ENCODE assay signal across 8 cellular contexts in genomic region chr15:29103825-29104565, GRCh38.
A peak's percentile ranks its signal among the peaks of the same experiment; 100 is the strongest.
DNase-seq lines count a peak whose midpoint lies in the region; ATAC-seq and TF ChIP-seq lines count a peak whose summit lies in the region.

No MANE protein-coding gene starts in this region.

- H3K4me3 Mint-ChIP-seq in activated naive CD4-positive, alpha-beta T cell treated with anti-CD3 and anti-CD28 coated beads, Interleukin-2, amount 10 ng/mL, durations not matched to agents 7 days and 5 days = no peak overlapping the region
- H3K4me3 Mint-ChIP-seq in progenitor cell of endocrine pancreas (ENCODE audit: low read depth) = no peak overlapping the region

- no peak overlapping the region for H3K27ac ChIP-seq in AG04450 (ENCODE audit: low read depth, low read length)
- H3K27ac ChIP-seq in cardiac muscle cell = no peak overlapping the region
- H3K27ac ChIP-seq in aorta (ENCODE audit: low read depth in 1 of 2, low read length in 2 of 2) = no peak overlapping the region

- H3K9me3 ChIP-seq in AG04450 (ENCODE audit: control insufficient read depth, insufficient read depth, low read length) = no peaks in the 10 kb centered on the region; the same call in 1 of the 2 replicates
- H3K9me3 ChIP-seq in NT2/D1 (ENCODE audit: insufficient read depth, low read length) = no peaks in the 10 kb centered on the region
- no peaks in the 10 kb centered on the region for H3K9me3 ChIP-seq in cardiac muscle cell (ENCODE audit: low read depth)
- no peaks in the 10 kb centered on the region for H3K9me3 ChIP-seq in aorta (ENCODE audit: control insufficient read depth, low read length)

- no peak overlapping the region for H3K27ac Mint-ChIP-seq in activated naive CD4-positive, alpha-beta T cell treated with anti-CD3 and anti-CD28 coated beads, Interleukin-2, amount 10 ng/mL, durations not matched to agents 7 days and 5 days
- H3K27ac Mint-ChIP-seq in progenitor cell of endocrine pancreas = peak overlapping the region; percentile 37

- peak overlapping the region; percentile 43 for H3K4me3 ChIP-seq in AG04450 (ENCODE audit: low read depth, low read length)
- H3K4me3 ChIP-seq in NT2/D1 (ENCODE audit: insufficient read length, low read depth) = no peak overlapping the region
- H3K4me3 ChIP-seq in cardiac muscle cell = no peak overlapping the region
- H3K4me3 ChIP-seq in aorta (ENCODE audit: low read length in 2 of 2) = peak overlapping the region in 1 of 2 donors; percentile 16

- H3K4me1 Mint-ChIP-seq in activated naive CD4-positive, alpha-beta T cell treated with anti-CD3 and anti-CD28 coated beads, Interleukin-2, amount 10 ng/mL, durations not matched to agents 7 days and 5 days = peaks cover 3% of the 10 kb centered on the region
- no peaks in the 10 kb centered on the region for H3K4me1 Mint-ChIP-seq in progenitor cell of endocrine pancreas (ENCODE audit: low read depth)

- H3K9me3 Mint-ChIP-seq in activated naive CD4-positive, alpha-beta T cell treated with anti-CD3 and anti-CD28 coated beads, Interleukin-2, amount 10 ng/mL, durations not matched to agents 7 days and 5 days = no peaks in the 10 kb centered on the region
- H3K9me3 Mint-ChIP-seq in progenitor cell of endocrine pancreas (ENCODE audit: low read depth) = no peaks in the 10 kb centered on the region

- TF ChIP-seq CTCF in AG04450 (IDR thresholded peaks at IDR 0.05; ENCODE audit: low read depth, low read length) (peak; percentile 86), cardiac muscle cell (IDR thresholded peaks at IDR 0.05; ENCODE audit: low read depth, low read length) (peak; percentile 96), progenitor cell of endocrine pancreas (IDR thresholded peaks at IDR 0.05; ENCODE audit: unreplicated experiment) (peak; percentile 96)

- DNase-seq in AG04450 (ENCODE audit: low read depth, low spot score) (peak; percentile 49), NT2/D1 (ENCODE audit: low read depth, low spot score) (peak; percentile 60), cardiac muscle cell (ENCODE audit: low read depth in 1 of 2, low spot score in 1 of 2) (peak; percentile 87 to 92), progenitor cell of endocrine pancreas (ENCODE audit: low spot score, unreplicated experiment) (peak; percentile 85), aorta (peak; percentile 81 to 91)
- peak; percentile 61 for DNase-seq in activated naive CD4-positive, alpha-beta T cell treated with anti-CD3 and anti-CD28 coated beads, Interleukin-2, amount 10 ng/mL, durations not matched to agents 7 days and 5 days

- CTCF ChIA-PET in AG04450 (lab: Charles Lee) = interaction anchor here (0.6 to 4.6 kb wide), 23 partner anchors 8 to 1217 kb away, joined by 3 to 62 read pairs (median 4); no protein-coding TSS in a partner anchor
- CTCF ChIA-PET in activated naive CD4-positive, alpha-beta T cell treated with anti-CD3 and anti-CD28 coated beads, Interleukin-2, amount 10 ng/mL, durations not matched to agents 7 days and 5 days (lab: Charles Lee) = interaction anchor here (0.6 to 3.0 kb wide), 5 partner anchors 12 to 125 kb away, joined by 3 to 44 read pairs (median 3); no protein-coding TSS in a partner anchor

- 25 to 29% methylated on average over 41 to 47 of the region's 47 CpGs for WGBS in aorta, 2 donors

- H3K4me1 ChIP-seq in NT2/D1 (ENCODE audit: insufficient read depth, insufficient read length) = peaks cover 15% of the 10 kb centered on the region
- no peaks in the 10 kb centered on the region for H3K4me1 ChIP-seq in cardiac muscle cell (ENCODE audit: low read depth)
- no peaks in the 10 kb centered on the region for H3K4me1 ChIP-seq in aorta (ENCODE audit: control insufficient read depth in 1 of 2, insufficient read depth in 2 of 2, low read length in 2 of 2)

- H3K27me3 Mint-ChIP-seq in activated naive CD4-positive, alpha-beta T cell treated with anti-CD3 and anti-CD28 coated beads, Interleukin-2, amount 10 ng/mL, durations not matched to agents 7 days and 5 days = no peaks in the 10 kb centered on the region
- no peaks in the 10 kb centered on the region for H3K27me3 Mint-ChIP-seq in progenitor cell of endocrine pancreas

- H3K9ac ChIP-seq in NT2/D1 (ENCODE audit: insufficient read length, low read depth) = peak overlapping the region; percentile 61

- POLR2A ChIA-PET in AG04450 (lab: Yijun Ruan, JAX) = no interaction called here

- peak; percentile 75 for ATAC-seq in GM21390 (IDR thresholded peaks at IDR 0.05; ENCODE audit: unreplicated experiment)
- peak; percentile 88 for ATAC-seq in aorta (ENCODE audit: low FRiP score)
- ATAC-seq in HG03521 (IDR thresholded peaks at IDR 0.05; ENCODE audit: unreplicated experiment) = no peak

- intact Hi-C loops in aorta (cut with DNase I) = no loop called here

- peaks cover 5% of the 10 kb centered on the region for H3K36me3 Mint-ChIP-seq in activated naive CD4-positive, alpha-beta T cell treated with anti-CD3 and anti-CD28 coated beads, Interleukin-2, amount 10 ng/mL, durations not matched to agents 7 days and 5 days
- H3K36me3 Mint-ChIP-seq in progenitor cell of endocrine pancreas (ENCODE audit: insufficient read depth) = peaks cover 8% of the 10 kb centered on the region

- H3K27me3 ChIP-seq in AG04450 (ENCODE audit: control insufficient read depth, insufficient read depth, low read length) (no peaks in the 10 kb centered on the region), NT2/D1 (ENCODE audit: insufficient read depth, insufficient read length) (no peaks in the 10 kb centered on the region), cardiac muscle cell (no peaks in the 10 kb centered on the region), aorta (ENCODE audit: control insufficient read depth in 1 of 2, insufficient read depth in 2 of 2, low read length in 1 of 2) (no peaks in the 10 kb centered on the region)

- H3K36me3 ChIP-seq in NT2/D1 (ENCODE audit: insufficient read depth, insufficient read length, low read length) = peaks cover 4% of the 10 kb centered on the region
- H3K36me3 ChIP-seq in cardiac muscle cell = no peaks in the 10 kb centered on the region
- no peaks in the 10 kb centered on the region for H3K36me3 ChIP-seq in aorta (ENCODE audit: control insufficient read depth in 1 of 2, insufficient read depth in 2 of 2, low read length in 1 of 2)
